1 cellular context compared by ENCODE assay signal in genomic region chr7:4712371-4713182, GRCh38.
TF ChIP-seq lines count a peak whose summit lies in the region.

No MANE protein-coding gene starts in this region.

TF ChIP-seq in WTC11, 78 proteins besides CTCF, POLR2A, EP300 and RAD21 (continued from another document):
- no peak for TF ChIP-seq USF2 (CRISPR knock-in tag; IDR thresholded peaks at IDR 0.05)
- no peak for TF ChIP-seq ZNF138 (CRISPR knock-in tag; conservative IDR thresholded peaks at IDR 0.05)
- TF ChIP-seq TCF7 (CRISPR knock-in tag; IDR thresholded peaks at IDR 0.05; ENCODE audit: low read depth) = no peak
- no peak for TF ChIP-seq GABPB1 (CRISPR knock-in tag; IDR thresholded peaks at IDR 0.05)
- no peak for TF ChIP-seq E2F5 (CRISPR knock-in tag; IDR thresholded peaks at IDR 0.05)
- TF ChIP-seq NR3C1 (CRISPR knock-in tag; conservative IDR thresholded peaks at IDR 0.05; ENCODE audit: low read depth) = no peak
